ENCODE assay signal across 1 cellular context in genomic region chr18:70373062-70373519, GRCh38.
A peak's percentile ranks its signal among the peaks of the same experiment; 100 is the strongest.
TF ChIP-seq lines count a peak whose summit lies in the region.

No MANE protein-coding gene starts in this region.

TF ChIP-seq in HepG2, 621 proteins besides CTCF, POLR2A, EP300 and RAD21 (continued from another document and continues in another):
- no peak for TF ChIP-seq ZNF609 (CRISPR knock-in tag; IDR thresholded peaks at IDR 0.05; ENCODE audit: borderline replicate concordance)
- TF ChIP-seq TBP (CRISPR knock-in tag; IDR thresholded peaks at IDR 0.05), result no peak
- TF ChIP-seq TRIM24 (CRISPR knock-in tag; IDR thresholded peaks at IDR 0.05), result no peak
- TF ChIP-seq PREB (CRISPR knock-in tag; IDR thresholded peaks at IDR 0.05), result no peak
- peak; percentile 91 for TF ChIP-seq CEBPB (IDR thresholded peaks at IDR 0.05; ENCODE audit: borderline replicate concordance, low read depth, low read length)
- TF ChIP-seq SOX5 (CRISPR knock-in tag; IDR thresholded peaks at IDR 0.05; ENCODE audit: borderline replicate concordance), result no peak; the same call in 1 of the 2 replicates
- no peak for TF ChIP-seq AHDC1 (CRISPR knock-in tag; IDR thresholded peaks at IDR 0.05; ENCODE audit: borderline replicate concordance)
- TF ChIP-seq ZNF207 (IDR thresholded peaks at IDR 0.05; ENCODE audit: borderline replicate concordance), result no peak
- no peak for TF ChIP-seq ZNF337 (CRISPR knock-in tag; IDR thresholded peaks at IDR 0.05; ENCODE audit: borderline replicate concordance, low read depth)
- no peak for TF ChIP-seq GLMP (CRISPR knock-in tag; IDR thresholded peaks at IDR 0.05; ENCODE audit: borderline replicate concordance)
- TF ChIP-seq ZNF503 (CRISPR knock-in tag; IDR thresholded peaks at IDR 0.05), result no peak
- TF ChIP-seq POLR2AphosphoS2 (IDR thresholded peaks at IDR 0.05; ENCODE audit: low read depth, low read length), result no peak
- TF ChIP-seq ARID5B (CRISPR knock-in tag; IDR thresholded peaks at IDR 0.05), result peak; percentile 52
- no peak for TF ChIP-seq ZNF407 (CRISPR knock-in tag; IDR thresholded peaks at IDR 0.05; ENCODE audit: not compliant biosample characterization)
- TF ChIP-seq ZNF333 (CRISPR knock-in tag; IDR thresholded peaks at IDR 0.05; ENCODE audit: borderline replicate concordance), result no peak
